In genomic region chr6:63904844-63905243, GRCh38 we compare ENCODE assay signal across 12 cellular contexts.
A peak's percentile ranks its signal among the peaks of the same experiment; 100 is the strongest.
DNase-seq lines count a peak whose midpoint lies in the region; ATAC-seq and TF ChIP-seq lines count a peak whose summit lies in the region.
"Had no signal": no experiment of that assay in that cellular context is flagged by ENCODE, and none has a peak within 500 bp of the region (broad histone marks: within the 10 kb centered on the region; RNA-seq: fewer than 3 reads in every experiment).

No MANE protein-coding gene starts in this region.

- POLR2A ChIA-PET in HEK293T (lab: Yijun Ruan, JAX) = no interaction called here

- CTCF ChIA-PET in HEK293T (lab: Yijun Ruan, JAX) = no interaction called here

- ATAC-seq in HG03521 (IDR thresholded peaks at IDR 0.05; ENCODE audit: unreplicated experiment) = no peak

- peak; percentile 21 for DNase-seq in AG09309 (ENCODE audit: low read depth)
- peak; percentile 46 for DNase-seq in HFF-Myc (ENCODE audit: extremely low read depth, low read depth)
- peak; percentile 88 for DNase-seq in NOMO-1 treated with DMSO at 0.1 percent for 48 hours (lab: John Stamatoyannopoulos, UW; ENCODE audit: unreplicated experiment)
- DNase-seq in fibroblast of gingiva (ENCODE audit: low read depth) = peak; percentile 1
- no peak for DNase-seq in HEK293T (ENCODE audit: extremely low spot score)
- no peak for DNase-seq in T-helper 9 cell
- no peak for DNase-seq in NCI-H1694 treated with DMSO at 0.1 percent for 48 hours (lab: John Stamatoyannopoulos, UW)
- DNase-seq: activated B cell treated with CpG ODN at 0.5 μM for 24 hours; activated naive CD4-positive, alpha-beta T cell treated with anti-CD3 and anti-CD28 coated beads, Interleukin-2, amount 50 U/mL, for 16 hours; NCI-H510A treated with DMSO at 0.1 percent for 48 hours; stimulated activated CD4-positive, alpha-beta T cell treated with anti-CD3 and anti-CD28 coated beads, Interleukin-4, amount 100 ng/mL, for 1 hour had no signal

- no peak for TF ChIP-seq CTCF in AG09309 (IDR thresholded peaks at IDR 0.05; ENCODE audit: control insufficient read depth, insufficient read depth, low read depth, low read length, missing control alignments)
- TF ChIP-seq CTCF in HFF-Myc (IDR thresholded peaks at IDR 0.05; ENCODE audit: low read depth, low read length, missing control alignments) = no peak

- H3K4me3 ChIP-seq in AG09309 (ENCODE audit: control insufficient read depth, low read depth, low read length) = no peak overlapping the region
- H3K4me3 ChIP-seq in HFF-Myc (replicated peaks; ENCODE audit: low read depth, low read length) = no peak overlapping the region

TF ChIP-seq in HEK293T, 16 proteins besides CTCF, POLR2A, EP300 and RAD21:
- no peak for TF ChIP-seq BHLHE40 (IDR thresholded peaks at IDR 0.05; ENCODE audit: borderline replicate concordance)
- TF ChIP-seq HDGF (IDR thresholded peaks at IDR 0.05; ENCODE audit: borderline replicate concordance) = no peak
- no peak for TF ChIP-seq NFRKB (IDR thresholded peaks at IDR 0.05)
- TF ChIP-seq PKNOX1 (IDR thresholded peaks at IDR 0.05) = no peak
- TF ChIP-seq ELF4 (IDR thresholded peaks at IDR 0.05) = no peak
- TF ChIP-seq ZNF384 (IDR thresholded peaks at IDR 0.05) = no peak
- TF ChIP-seq L3MBTL2 (conservative IDR thresholded peaks at IDR 0.05) = no peak
- no peak for TF ChIP-seq FOXK2 (IDR thresholded peaks at IDR 0.05)
- no peak for TF ChIP-seq ARNT (IDR thresholded peaks at IDR 0.05)
- no peak for TF ChIP-seq LEF1 (IDR thresholded peaks at IDR 0.05; ENCODE audit: borderline replicate concordance)
- no peak for TF ChIP-seq TARDBP (IDR thresholded peaks at IDR 0.05)
- TF ChIP-seq SP1 (IDR thresholded peaks at IDR 0.05) = no peak
- no peak for TF ChIP-seq CTBP1 (IDR thresholded peaks at IDR 0.05; ENCODE audit: borderline replicate concordance)
- no peak for TF ChIP-seq FOXA1 (IDR thresholded peaks at IDR 0.05)
- TF ChIP-seq SUZ12 (IDR thresholded peaks at IDR 0.05) = no peak
- TF ChIP-seq FOXM1 (IDR thresholded peaks at IDR 0.05; ENCODE audit: borderline replicate concordance) = no peak

Comparison
In these comparisons a context has a peak if more than half of its experiments do, and no peak if none do; other contexts are left out.
1. DNase-seq: peak in AG09309 (single experiment), HFF-Myc (single experiment), NOMO-1 treated with DMSO at 0.1 percent for 48 hours (single experiment) and fibroblast of gingiva (single experiment); none in HEK293T (single experiment), T-helper 9 cell (single experiment) and NCI-H1694 treated with DMSO at 0.1 percent for 48 hours (single experiment).